ENCODE assay signal across 23 cellular contexts in the genomic region with DNA sequence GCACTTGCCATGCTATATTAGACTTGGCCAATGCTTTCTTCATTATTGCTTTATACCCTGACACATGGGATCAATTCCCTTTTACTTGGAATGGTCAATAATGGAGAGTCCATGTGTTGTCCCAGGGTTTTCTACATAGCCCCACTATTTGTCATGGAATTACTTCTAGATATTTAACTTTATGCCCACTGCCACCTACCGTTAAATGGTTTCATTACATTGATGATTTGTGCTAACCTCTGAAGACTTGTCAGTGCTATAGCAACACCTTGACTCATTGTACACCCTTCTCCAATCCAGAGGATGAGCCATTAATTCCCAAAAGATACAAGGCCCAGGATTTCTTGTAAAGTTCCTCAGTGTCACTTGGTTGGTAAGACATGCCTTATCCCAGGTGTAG. TPM values are rescaled to one million over a fixed set of nuclear protein-coding genes. Genes with fewer than 3 reads are reported as not detected.
A peak's percentile ranks its signal among the peaks of the same experiment; 100 is the strongest.
DNase-seq lines count a peak whose midpoint lies in the region; ATAC-seq, FAIRE-seq and TF ChIP-seq lines count a peak whose summit lies in the region.
"Had no signal": no experiment of that assay in that cellular context is flagged by ENCODE, and none has a peak within 500 bp of the region (broad histone marks: within the 10 kb centered on the region; RNA-seq: fewer than 3 reads in every experiment).

No MANE protein-coding gene starts in this region.

- no peaks in the 10 kb centered on the region for H3K4me1 ChIP-seq in K562 (replicated peaks in 1 of 2; ENCODE audit: control insufficient read depth in 2 of 2, insufficient read depth in 2 of 2, low read length in 2 of 2)
- no peaks in the 10 kb centered on the region for H3K4me1 ChIP-seq in mucosa of descending colon (ENCODE audit: low read depth)
- H3K4me1 ChIP-seq: esophagus muscularis mucosa, parathyroid adenoma had no signal

- TF ChIP-seq RAD21 in K562 (CRISPR knock-in tag; conservative IDR thresholded peaks at IDR 0.05 in 1 of 2, IDR thresholded peaks at IDR 0.05 in 1 of 2), result no peak

- no peak for TF ChIP-seq POLR2A in K562 (conservative IDR thresholded peaks at IDR 0.05)

- no peaks in the 10 kb centered on the region for H3K9me1 ChIP-seq in K562 (ENCODE audit: control insufficient read depth, insufficient read depth, low read length)

- H3K9ac ChIP-seq in K562 (ENCODE audit: insufficient read depth in 1 of 2, low read depth in 2 of 2, low read length in 2 of 2), result no peak overlapping the region
- H3K9ac ChIP-seq: parathyroid adenoma had no signal

- no peaks in the 10 kb centered on the region for H3K9me3 ChIP-seq in K562 (replicated peaks; ENCODE audit: control insufficient read depth, insufficient read depth, low read depth, low read length)
- H3K9me3 ChIP-seq in mucosa of descending colon, result no peaks in the 10 kb centered on the region
- H3K9me3 ChIP-seq: esophagus muscularis mucosa had no signal

- DNase-seq in SIG-M5 treated with dmso at 0.1 percent for 504 hours (lab: John Stamatoyannopoulos, UW; ENCODE audit: unreplicated experiment) (peak; percentile 3), SIG-M5 (lab: John Stamatoyannopoulos, UW) (no peak), NCI-H69 (lab: John Stamatoyannopoulos, UW) (peak; percentile 3), K562 (ENCODE audit: extremely low read depth in 1 of 4, low spot score in 3 of 4) (peak in 3 of 4 experiments; percentile 3 to 10 (median 8)), mucosa of descending colon (no peak)
- DNase-seq in stimulated activated CD4-positive, alpha-beta T cell treated with anti-CD3 and anti-CD28 coated beads, Interleukin-4, amount 100 ng/mL, for 24 hours, result no peak
- DNase-seq: activated CD4-positive, alpha-beta T cell treated with anti-CD3 and anti-CD28 coated beads, Interleukin-2, amount 10 ng/mL, durations not matched to agents 7 days and 5 days; activated CD8-positive, alpha-beta memory T cell treated with anti-CD3 and anti-CD28 coated beads, Interleukin-2, amount 50 U/mL, for 4 hours; amygdala; caudate nucleus; DMS153; H7; KBM-7; stimulated activated CD4-positive, alpha-beta T cell treated with anti-CD3 and anti-CD28 coated beads, Interleukin-2, amount 100 ng/mL, for 48 hours; T-cell had no signal

- H3K27me3 ChIP-seq in K562 (ENCODE audit: control insufficient read depth in 2 of 2, insufficient read depth in 2 of 2, low read length in 2 of 2), result peaks cover 0 to 7% of the 10 kb centered on the region in 2 experiments; a peak in 1 of 5 replicates
- H3K27me3 ChIP-seq: esophagus muscularis mucosa had no signal

- H3K79me2 ChIP-seq in K562 (ENCODE audit: control insufficient read depth, insufficient read depth, low read length), result no peaks in the 10 kb centered on the region
- H3K79me2 ChIP-seq: parathyroid adenoma had no signal

- CTCF ChIA-PET in K562 (lab: Yijun Ruan, JAX; ENCODE audit: low intra/inter-chr PET ratio), result no interaction called here

- no peak overlapping the region for H3K4me2 ChIP-seq in K562 (ENCODE audit: insufficient read depth, low read length)

- no peak overlapping the region for H3K4me3 ChIP-seq in K562
- H3K4me3 ChIP-seq in mucosa of descending colon, result no peak overlapping the region
- H3K4me3 ChIP-seq: esophagus muscularis mucosa had no signal

- intact Hi-C loops in K562 (cut with micrococcal nuclease) (no loop called here), mucosa of descending colon (cut with DNase I, micrococcal nuclease) (no loop called here)

- POLR2A ChIA-PET in K562 (lab: Yijun Ruan, JAX), result interaction anchor here (0.6 kb wide), 1 partner anchor 38 kb away, joined by 3 read pairs; no protein-coding TSS in a partner anchor

- FAIRE-seq in K562 (lab: Jason Lieb, UNC), result no peak

- no TSS peak for BruUV-seq in K562 (replicated peaks; lab: Mats Ljungman, UMichigan)

- no peaks in the 10 kb centered on the region for H3K36me3 ChIP-seq in K562 (ENCODE audit: control insufficient read depth, insufficient read depth, low read length)
- no peaks in the 10 kb centered on the region for H3K36me3 ChIP-seq in mucosa of descending colon (ENCODE audit: low read depth)
- H3K36me3 ChIP-seq: esophagus muscularis mucosa had no signal

- TF ChIP-seq CTCF in K562 (IDR thresholded peaks at IDR 0.05 in 2 of 3, conservative IDR thresholded peaks at IDR 0.05 in 1 of 3; ENCODE audit: insufficient read depth in 2 of 3, low read depth in 1 of 3, low read length in 3 of 3) (peak in 1 of 3 experiments; percentile 30; a peak in 2 of 6 replicates), mucosa of descending colon (IDR thresholded peaks at IDR 0.05) (no peak)

- H2AFZ ChIP-seq in K562 (ENCODE audit: low read depth, low read length), result no peak overlapping the region
- H2AFZ ChIP-seq: parathyroid adenoma had no signal

- H3K27ac ChIP-seq in K562 (ENCODE audit: extremely low read depth, low read depth, low read length), result no peak overlapping the region
- H3K27ac ChIP-seq: esophagus muscularis mucosa, HL-60, parathyroid adenoma, RWPE1 had no signal

- no peaks in the 10 kb centered on the region for H4K20me1 ChIP-seq in K562 (replicated peaks; ENCODE audit: control insufficient read depth, insufficient read depth, low read length)

- no peak for TF ChIP-seq EP300 in K562 (IDR thresholded peaks at IDR 0.05; ENCODE audit: low read length)

- in situ Hi-C loops in K562 (cut with MboI), result no loop called here

- ATAC-seq in K562, result no peak
- no peak for ATAC-seq in GM19328 (IDR thresholded peaks at IDR 0.05; ENCODE audit: unreplicated experiment)
- ATAC-seq in HG02678 (IDR thresholded peaks at IDR 0.05; ENCODE audit: unreplicated experiment), result no peak
- ATAC-seq in mucosa of descending colon, result no peak
- ATAC-seq: natural killer cell treated with Interleukin-12 subunit alpha and Interleukin-12 subunit beta and Interleukin-15 and Interleukin-18, amount 100 ng/mL, for 72 hours; T-cell had no signal

- 0% methylated on average over 1 of the region's 1 CpG for WGBS in K562 (ENCODE audit: insufficient coverage, low coverage, missing lambda C conversion rate)

TF ChIP-seq in K562, 482 proteins besides CTCF, POLR2A, EP300 and RAD21 (continues in another document):
- no peak for TF ChIP-seq HNRNPL (IDR thresholded peaks at IDR 0.05; ENCODE audit: low read depth, low read length)
- no peak for TF ChIP-seq TRIM28 (IDR thresholded peaks at IDR 0.05)
- TF ChIP-seq, protein P1, sequence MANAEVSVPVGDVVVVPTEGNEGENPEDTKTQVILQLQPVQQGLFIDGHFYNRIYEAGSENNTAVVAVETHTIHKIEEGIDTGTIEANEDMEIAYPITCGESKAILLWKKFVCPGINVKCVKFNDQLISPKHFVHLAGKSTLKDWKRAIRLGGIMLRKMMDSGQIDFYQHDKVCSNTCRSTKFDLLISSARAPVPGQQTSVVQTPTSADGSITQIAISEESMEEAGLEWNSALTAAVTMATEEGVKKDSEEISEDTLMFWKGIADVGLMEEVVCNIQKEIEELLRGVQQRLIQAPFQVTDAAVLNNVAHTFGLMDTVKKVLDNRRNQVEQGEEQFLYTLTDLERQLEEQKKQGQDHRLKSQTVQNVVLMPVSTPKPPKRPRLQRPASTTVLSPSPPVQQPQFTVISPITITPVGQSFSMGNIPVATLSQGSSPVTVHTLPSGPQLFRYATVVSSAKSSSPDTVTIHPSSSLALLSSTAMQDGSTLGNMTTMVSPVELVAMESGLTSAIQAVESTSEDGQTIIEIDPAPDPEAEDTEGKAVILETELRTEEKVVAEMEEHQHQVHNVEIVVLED (CRISPR knock-in tag; IDR thresholded peaks at IDR 0.05), result no peak
- TF ChIP-seq, protein P2, sequence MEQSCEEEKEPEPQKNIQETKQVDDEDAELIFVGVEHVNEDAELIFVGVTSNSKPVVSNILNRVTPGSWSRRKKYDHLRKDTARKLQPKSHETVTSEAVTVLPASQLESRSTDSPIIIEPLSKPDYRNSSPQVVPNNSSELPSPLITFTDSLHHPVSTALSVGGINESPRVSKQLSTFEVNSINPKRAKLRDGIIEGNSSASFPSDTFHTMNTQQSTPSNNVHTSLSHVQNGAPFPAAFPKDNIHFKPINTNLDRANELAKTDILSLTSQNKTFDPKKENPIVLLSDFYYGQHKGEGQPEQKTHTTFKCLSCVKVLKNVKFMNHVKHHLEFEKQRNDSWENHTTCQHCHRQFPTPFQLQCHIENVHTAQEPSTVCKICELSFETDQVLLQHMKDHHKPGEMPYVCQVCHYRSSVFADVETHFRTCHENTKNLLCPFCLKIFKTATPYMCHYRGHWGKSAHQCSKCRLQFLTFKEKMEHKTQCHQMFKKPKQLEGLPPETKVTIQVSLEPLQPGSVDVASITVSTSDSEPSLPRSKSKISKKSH (CRISPR knock-in tag; IDR thresholded peaks at IDR 0.05), result no peak
- TF ChIP-seq JUN (IDR thresholded peaks at IDR 0.05; ENCODE audit: borderline replicate concordance, low read depth, low read length), result no peak
- no peak for TF ChIP-seq JUN (CRISPR knock-in tag; IDR thresholded peaks at IDR 0.05; ENCODE audit: borderline replicate concordance)
- no peak for TF ChIP-seq NCOA4 (IDR thresholded peaks at IDR 0.05; ENCODE audit: partially characterized antibody)
- TF ChIP-seq KLF6 (CRISPR knock-in tag; IDR thresholded peaks at IDR 0.05; ENCODE audit: borderline replicate concordance), result no peak

RNA-seq across cellular contexts. Expression of a gene that starts 31.4 kb away (rescaled TPM):
- total RNA-seq in K562 (2011; cell fraction: chromatin; rRNA removed; ENCODE audit: low replicate concordance), result not detected in 2 replicates
- total RNA-seq in K562 (2011; cell fraction: nucleolus; rRNA removed), result not detected in 2 replicates
- total RNA-seq in K562 (2011; cell fraction: nucleoplasm; rRNA removed), result not detected in 2 replicates
- total RNA-seq in K562 (2014; rRNA removed) (not detected in 2 replicates), K562 (2014; rRNA removed; fragmentation: Illumina TruSeq; extraction: Trizol) (not detected in 2 replicates), K562 (2015; rRNA removed; fragmentation: Illumina TruSeq; extraction: Trizol) (not detected in 2 replicates), K562 (2021) (not detected in 2 replicates), mucosa of descending colon (not detected)
- polyA plus RNA-seq in K562 (2011; rRNA removed) (not detected in 2 replicates), K562 (2014; fragmentation: Illumina TruSeq; extraction: Trizol) (not detected in 2 replicates), K562 (2014; fragmentation: Nextera tagmentation; extraction: Ambion mirVana) (not detected), K562 (2014; rRNA removed) (not detected in 2 replicates)
- not detected in 2 replicates for polyA plus RNA-seq in K562 (2011; cell fraction: cytosol; rRNA removed)
- polyA plus RNA-seq in K562 (2011; cell fraction: nucleus; rRNA removed), result not detected in 2 replicates
- polyA plus RNA-seq in K562 (2012), result not detected in 2 replicates
- polyA minus RNA-seq in K562 (2011; rRNA and poly(A)+ RNA removed), result not detected in 2 replicates
- polyA minus RNA-seq in K562 (2011; cell fraction: cytosol; rRNA and poly(A)+ RNA removed), result not detected in 2 replicates
- polyA minus RNA-seq in K562 (2011; cell fraction: nucleus; rRNA and poly(A)+ RNA removed), result not detected in 2 replicates
- total RNA-seq: activated CD4-positive, alpha-beta T cell treated with anti-CD3 and anti-CD28 coated beads, Interleukin-2, amount 10 ng/mL, durations not matched to agents 7 days and 5 days; esophagus muscularis mucosa; H7; natural killer cell treated with Interleukin-12 subunit alpha and Interleukin-12 subunit beta and Interleukin-15 and Interleukin-18, amount 100 ng/mL, for 72 hours; T-cell; ureter had no signal

Comparison
In these comparisons a context has a peak if more than half of its experiments do, and no peak if none do; other contexts are left out.
1. DNase-seq: peak in SIG-M5 treated with dmso at 0.1 percent for 504 hours (single experiment), NCI-H69 (single experiment) and K562 (3 of 4); none in SIG-M5 (single experiment), stimulated activated CD4-positive, alpha-beta T cell treated with anti-CD3 and anti-CD28 coated beads, Interleukin-4, amount 100 ng/mL, for 24 hours (single experiment) and mucosa of descending colon (0 of 3).